In genomic region chr9:16726023-16726422, GRCh38 we compare ENCODE assay signal across 10 cellular contexts.
DNase-seq lines count a peak whose midpoint lies in the region; ATAC-seq and TF ChIP-seq lines count a peak whose summit lies in the region.
"Had no signal": no experiment of that assay in that cellular context is flagged by ENCODE, and none has a peak within 500 bp of the region (broad histone marks: within the 10 kb centered on the region; RNA-seq: fewer than 3 reads in every experiment).

No MANE protein-coding gene starts in this region.

- H3K9me3 ChIP-seq in iPS-20b (ENCODE audit: insufficient read depth, low read depth, low read length) (no peaks in the 10 kb centered on the region), tibial nerve (no peaks in the 10 kb centered on the region), WERI-Rb-1 (ENCODE audit: severe bottlenecking) (no peaks in the 10 kb centered on the region), T-helper 17 cell (ENCODE audit: control insufficient read depth, low read length, poor library complexity, severe bottlenecking) (peaks cover 2% of the 10 kb centered on the region)

- peaks cover 20% of the 10 kb centered on the region for H3K27me3 Mint-ChIP-seq in T-helper 17 cell

- peak; percentile 49 for DNase-seq in NCI-H2171 treated with DMSO at 0.1 percent for 48 hours (lab: John Stamatoyannopoulos, UW)
- DNase-seq in NCI-H2171 (lab: John Stamatoyannopoulos, UW) = no peak
- no peak for DNase-seq in tibial nerve (ENCODE audit: low spot score in 2 of 2)
- no peak for DNase-seq in WERI-Rb-1
- DNase-seq in T-helper 17 cell = no peak
- DNase-seq in mucosa of gallbladder (ENCODE audit: low spot score) = no peak
- DNase-seq: AML-193; stimulated activated CD4-positive, alpha-beta T cell treated with anti-CD3 and anti-CD28 coated beads, Interleukin-2, amount 100 ng/mL, for 24 hours had no signal

- TF ChIP-seq CTCF in WI38 (IDR thresholded peaks at IDR 0.05; ENCODE audit: low read depth, low read length) (no peak), tibial nerve (IDR thresholded peaks at IDR 0.05) (no peak), WERI-Rb-1 (IDR thresholded peaks at IDR 0.05; ENCODE audit: low read depth, low read length) (no peak)

- H3K27ac ChIP-seq in iPS-20b (ENCODE audit: low read length) = no peak overlapping the region
- H3K27ac ChIP-seq in tibial nerve = peak overlapping the region in 2 of 4 donors; percentile 91 to 94
- H3K27ac ChIP-seq in WERI-Rb-1 = no peak overlapping the region

- 51 to 63% methylated on average over 7 of the region's 7 CpGs for WGBS in tibial nerve, 2 donors

- H3K9ac ChIP-seq in iPS-20b (ENCODE audit: low read depth, low read length) = peak overlapping the region; percentile 90; the same call in 1 of the 2 replicates

- H3K27ac Mint-ChIP-seq in T-helper 17 cell = no peak overlapping the region

- H3K4me1 ChIP-seq in iPS-20b (ENCODE audit: insufficient read depth, low read length) = peaks cover 48% of the 10 kb centered on the region
- H3K4me1 ChIP-seq in tibial nerve = peaks cover 0 to 23% (median 0%) of the 10 kb centered on the region in 4 donors

- ATAC-seq in T-helper 17 cell = no peak

- no peak for TF ChIP-seq EP300 in tibial nerve (IDR thresholded peaks at IDR 0.05)

- H3K36me3 Mint-ChIP-seq in T-helper 17 cell (ENCODE audit: low read depth) = no peaks in the 10 kb centered on the region

- H3K36me3 ChIP-seq in iPS-20b (ENCODE audit: insufficient read depth, low read depth, low read length) (no peaks in the 10 kb centered on the region), tibial nerve (no peaks in the 10 kb centered on the region), WERI-Rb-1 (no peaks in the 10 kb centered on the region)

- no peak overlapping the region for H3K4me3 Mint-ChIP-seq in T-helper 17 cell

- no peak for TF ChIP-seq POLR2A in tibial nerve (IDR thresholded peaks at IDR 0.05)

- H3K4me1 Mint-ChIP-seq in T-helper 17 cell = peaks cover 2% of the 10 kb centered on the region

- H3K27me3 ChIP-seq in iPS-20b (ENCODE audit: insufficient read depth, low read length) = no peaks in the 10 kb centered on the region
- H3K27me3 ChIP-seq in tibial nerve = no peaks in the 10 kb centered on the region
- peaks cover 4% of the 10 kb centered on the region for H3K27me3 ChIP-seq in WERI-Rb-1 (ENCODE audit: insufficient read depth, low read depth, severe bottlenecking)

- H3K4me3 ChIP-seq in WI38 (ENCODE audit: low read depth, low read length) = peak overlapping the region; percentile 67
- peak overlapping the region; percentile 90 for H3K4me3 ChIP-seq in iPS-20b (ENCODE audit: low read length)
- peak overlapping the region; percentile 4 to 81 (median 30) for H3K4me3 ChIP-seq in tibial nerve
- no peak overlapping the region for H3K4me3 ChIP-seq in WERI-Rb-1 (ENCODE audit: low read depth, low read length)
